In the genomic region with DNA sequence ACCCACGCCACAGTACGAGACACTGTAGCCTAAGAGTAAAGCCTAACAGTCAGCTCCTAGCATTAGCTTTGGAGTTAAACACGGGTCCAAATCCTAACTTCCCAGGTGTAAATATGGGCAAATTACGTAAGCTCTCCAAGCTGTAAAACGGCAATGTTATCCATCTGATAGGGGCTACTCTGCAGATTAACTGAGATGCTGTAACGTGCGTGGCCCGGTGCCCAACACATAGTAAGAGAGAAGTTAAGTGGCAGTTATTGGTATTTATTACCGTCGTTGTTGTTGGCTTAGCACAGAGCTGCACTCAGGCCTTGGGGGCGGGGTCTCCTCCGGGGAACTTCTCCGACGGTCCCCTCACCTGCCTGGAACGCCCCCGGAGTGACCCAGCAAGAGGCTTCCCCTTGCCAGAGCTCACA, we compare ENCODE assay signal across 8 cellular contexts. TPM values are rescaled to one million over a fixed set of nuclear protein-coding genes. Genes with fewer than 3 reads are reported as not detected.
A peak's percentile ranks its signal among the peaks of the same experiment; 100 is the strongest.
DNase-seq lines count a peak whose midpoint lies in the region; ATAC-seq and TF ChIP-seq lines count a peak whose summit lies in the region.

No MANE protein-coding gene starts in this region.

- H3K9me3 ChIP-seq in WERI-Rb-1 (ENCODE audit: severe bottlenecking) (no peaks in the 10 kb centered on the region), right cardiac atrium (ENCODE audit: control insufficient read depth, low read length) (no peaks in the 10 kb centered on the region), smooth muscle cell (replicated peaks; ENCODE audit: low read depth) (no peaks in the 10 kb centered on the region)

- peaks cover 20% of the 10 kb centered on the region for H4K20me1 ChIP-seq in smooth muscle cell (ENCODE audit: low read depth)

- peak overlapping the region; percentile 95 for H3K9ac ChIP-seq in smooth muscle cell (ENCODE audit: low read depth)

- no peak for ATAC-seq in right cardiac atrium
- no peak for ATAC-seq in HG03280 (IDR thresholded peaks at IDR 0.05; ENCODE audit: unreplicated experiment)
- no peak for ATAC-seq in GM19035 (IDR thresholded peaks at IDR 0.05; ENCODE audit: unreplicated experiment)

- peaks cover 8% of the 10 kb centered on the region for H3F3A ChIP-seq in smooth muscle cell (ENCODE audit: low read depth)

- peaks cover 13% of the 10 kb centered on the region for H3K27me3 ChIP-seq in H7 (ENCODE audit: control insufficient read depth, insufficient read depth, low read length)
- H3K27me3 ChIP-seq in WERI-Rb-1 (ENCODE audit: insufficient read depth, low read depth, severe bottlenecking) = no peaks in the 10 kb centered on the region
- no peaks in the 10 kb centered on the region for H3K27me3 ChIP-seq in right cardiac atrium (ENCODE audit: control insufficient read depth, insufficient read depth)
- H3K27me3 ChIP-seq in smooth muscle cell (ENCODE audit: low read depth) = no peaks in the 10 kb centered on the region

- H3K4me1 ChIP-seq in right cardiac atrium (ENCODE audit: control insufficient read depth, insufficient read depth, low read length) (peaks cover 10% of the 10 kb centered on the region), smooth muscle cell (ENCODE audit: low read depth) (peaks cover 19% of the 10 kb centered on the region)

- DNase-seq in H7 (peak; percentile 45), WERI-Rb-1 (no peak), right cardiac atrium (no peak), smooth muscle cell (lab: John Stamatoyannopoulos, UW; ENCODE audit: unreplicated experiment) (no peak), NCI-H146 (lab: John Stamatoyannopoulos, UW) (no peak), HEK293T (ENCODE audit: extremely low spot score) (no peak)

- H3K4me3 ChIP-seq in H7 (ENCODE audit: insufficient read depth, low read depth, low read length) (peak overlapping the region; percentile 51), WERI-Rb-1 (ENCODE audit: low read depth, low read length) (peak overlapping the region; percentile 64), right cardiac atrium (ENCODE audit: low read length) (peak overlapping the region; percentile 53), smooth muscle cell (peak overlapping the region; percentile 77)

- H2AFZ ChIP-seq in smooth muscle cell (ENCODE audit: low read depth) = peak overlapping the region; percentile 73

- H3K27ac ChIP-seq in WERI-Rb-1 = peak overlapping the region; percentile 83
- H3K27ac ChIP-seq in right cardiac atrium (ENCODE audit: low read length) = peak overlapping the region; percentile 43
- H3K27ac ChIP-seq in smooth muscle cell (ENCODE audit: low read depth) = peak overlapping the region; percentile 90

- H3K36me3 ChIP-seq in H7 (replicated peaks; ENCODE audit: control insufficient read depth, insufficient read depth, low read length) (no peaks in the 10 kb centered on the region), WERI-Rb-1 (no peaks in the 10 kb centered on the region; the same call in 1 of the 2 replicates), smooth muscle cell (ENCODE audit: low read depth) (no peaks in the 10 kb centered on the region)

- CTCF ChIA-PET in HEK293T (lab: Yijun Ruan, JAX) = interaction anchor here (0.6 to 3.6 kb wide), 12 partner anchors 9 to 302 kb away, joined by 3 to 30 read pairs (median 6); a partner anchor contains a TSS

- TF ChIP-seq CTCF in WERI-Rb-1 (IDR thresholded peaks at IDR 0.05; ENCODE audit: low read depth, low read length) (no peak), smooth muscle cell (IDR thresholded peaks at IDR 0.05; ENCODE audit: borderline replicate concordance, insufficient read depth, poor library complexity, severe bottlenecking) (no peak)

- peaks cover 46% of the 10 kb centered on the region for H3K79me2 ChIP-seq in smooth muscle cell (ENCODE audit: low read depth)

- POLR2A ChIA-PET in HEK293T (lab: Yijun Ruan, JAX) = interaction anchor here (0.9 to 4.4 kb wide), 18 partner anchors 9 to 248 kb away, joined by 3 to 42 read pairs (median 4); a partner anchor contains a TSS

- WGBS in right cardiac atrium = 1% methylated on average over 16 of the region's 16 CpGs
- 7% methylated on average over 15 of the region's 16 CpGs for WGBS in smooth muscle cell (ENCODE audit: low lambda C conversion rate)

- H3K4me2 ChIP-seq in smooth muscle cell = peak overlapping the region; percentile 94

- intact Hi-C loops in right cardiac atrium (cut with DNase I) = loop anchor here in 1 of 4 donors (10.0 kb wide), 2 partner anchors 136 to 276 kb away; no protein-coding TSS in a partner anchor

TF ChIP-seq in HEK293T, 16 proteins besides CTCF, POLR2A, EP300 and RAD21:
- no peak for TF ChIP-seq ELF4 (IDR thresholded peaks at IDR 0.05)
- TF ChIP-seq FOXM1 (IDR thresholded peaks at IDR 0.05; ENCODE audit: borderline replicate concordance) = no peak
- TF ChIP-seq, protein P1, sequence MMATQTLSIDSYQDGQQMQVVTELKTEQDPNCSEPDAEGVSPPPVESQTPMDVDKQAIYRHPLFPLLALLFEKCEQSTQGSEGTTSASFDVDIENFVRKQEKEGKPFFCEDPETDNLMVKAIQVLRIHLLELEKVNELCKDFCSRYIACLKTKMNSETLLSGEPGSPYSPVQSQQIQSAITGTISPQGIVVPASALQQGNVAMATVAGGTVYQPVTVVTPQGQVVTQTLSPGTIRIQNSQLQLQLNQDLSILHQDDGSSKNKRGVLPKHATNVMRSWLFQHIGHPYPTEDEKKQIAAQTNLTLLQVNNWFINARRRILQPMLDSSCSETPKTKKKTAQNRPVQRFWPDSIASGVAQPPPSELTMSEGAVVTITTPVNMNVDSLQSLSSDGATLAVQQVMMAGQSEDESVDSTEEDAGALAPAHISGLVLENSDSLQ (IDR thresholded peaks at IDR 0.05) = no peak
- no peak for TF ChIP-seq LEF1 (IDR thresholded peaks at IDR 0.05; ENCODE audit: borderline replicate concordance)
- no peak for TF ChIP-seq ARNT (IDR thresholded peaks at IDR 0.05)
- no peak for TF ChIP-seq BHLHE40 (IDR thresholded peaks at IDR 0.05; ENCODE audit: borderline replicate concordance)
- no peak for TF ChIP-seq TARDBP (IDR thresholded peaks at IDR 0.05)
- no peak for TF ChIP-seq SUZ12 (IDR thresholded peaks at IDR 0.05)

RNA-seq across cellular contexts. Expression of a gene that starts 0.5 kb away (rescaled TPM):
- 97.3 and 111 TPM in 2 replicates for total RNA-seq in H7 (2014; rRNA removed; shearing (Covaris generic))
- 10 to 100 TPM; 58.5 to 67.2 (median 64.0) TPM for total RNA-seq in right cardiac atrium
- 73.6 TPM for polyA plus RNA-seq in right cardiac atrium
- total RNA-seq in smooth muscle cell = 67.8 and 202 TPM in 2 replicates
- 113 and 114 TPM in 2 replicates for polyA plus RNA-seq in smooth muscle cell

RNA-seq across cellular contexts. Expression of a gene that starts 7.1 kb away (rescaled TPM):
- total RNA-seq in H7 (2014; rRNA removed; shearing (Covaris generic)) = 146 TPM in 2 replicates
- total RNA-seq in right cardiac atrium (100 to 1,000 TPM; 285 to 403 (median 374) TPM), smooth muscle cell (102 and 109 TPM in 2 replicates)
- polyA plus RNA-seq in right cardiac atrium (330 TPM), smooth muscle cell (169 and 186 TPM in 2 replicates)

RNA-seq across cellular contexts. Expression of a gene that starts 23.8 kb away (rescaled TPM):
- 1.6 TPM in 2 replicates for total RNA-seq in H7 (2014; rRNA removed; shearing (Covaris generic))
- total RNA-seq in right cardiac atrium = 1 to 10 TPM; 2.7 to 4.1 (median 3.3) TPM
- polyA plus RNA-seq in right cardiac atrium = 2.4 TPM
- 21.7 and 32.9 TPM in 2 replicates for total RNA-seq in smooth muscle cell
- polyA plus RNA-seq in smooth muscle cell = 35.9 and 59.0 TPM in 2 replicates
